9 cellular contexts compared by ENCODE assay signal in genomic region chr6:137970368-137970767, GRCh38.
A peak's percentile ranks its signal among the peaks of the same experiment; 100 is the strongest.
DNase-seq lines count a peak whose midpoint lies in the region; ATAC-seq and FAIRE-seq lines count a peak whose summit lies in the region.
"Had no signal": no experiment of that assay in that cellular context is flagged by ENCODE, and none has a peak within 500 bp of the region (broad histone marks: within the 10 kb centered on the region; RNA-seq: fewer than 3 reads in every experiment).

No MANE protein-coding gene starts in this region.

- H3K4me3 Mint-ChIP-seq in memory B cell = no peak overlapping the region

- no peak overlapping the region for H3K27ac Mint-ChIP-seq in memory B cell

- DNase-seq in GM18507 (ENCODE audit: extremely low spot score, insufficient read length, low read depth) = no peak
- DNase-seq in SKM-1 (lab: John Stamatoyannopoulos, UW; ENCODE audit: unreplicated experiment) = peak; percentile 31
- DNase-seq in memory B cell (ENCODE audit: low spot score in 2 of 2) = no peak
- DNase-seq: NCI-H1417 had no signal

- peak; percentile 60 for ATAC-seq in GM21447 (IDR thresholded peaks at IDR 0.05; ENCODE audit: unreplicated experiment)
- ATAC-seq in memory B cell (ENCODE audit: low read depth) = peak; percentile 22
- no peak for ATAC-seq in HG03439 (IDR thresholded peaks at IDR 0.05; ENCODE audit: unreplicated experiment)
- no peak for ATAC-seq in HG02759 (IDR thresholded peaks at IDR 0.05; ENCODE audit: unreplicated experiment)
- no peak for ATAC-seq in HG02840 (IDR thresholded peaks at IDR 0.05; ENCODE audit: low FRiP score, unreplicated experiment)
- ATAC-seq: sciatic nerve had no signal

- peaks cover 8% of the 10 kb centered on the region for H3K4me1 Mint-ChIP-seq in memory B cell

- FAIRE-seq in GM18507 (lab: Jason Lieb, UNC) = peak; percentile 80

- no peaks in the 10 kb centered on the region for H3K36me3 Mint-ChIP-seq in memory B cell

- peaks cover 3% of the 10 kb centered on the region for H3K27me3 Mint-ChIP-seq in memory B cell

- H3K9me3 Mint-ChIP-seq in memory B cell = no peaks in the 10 kb centered on the region

Comparison
In these comparisons a context has a peak if more than half of its experiments do, and no peak if none do; other contexts are left out.
1. ATAC-seq: peak in GM21447 (single experiment) and memory B cell (single experiment); none in HG03439 (single experiment), HG02759 (single experiment) and HG02840 (single experiment).